In the genomic region with DNA sequence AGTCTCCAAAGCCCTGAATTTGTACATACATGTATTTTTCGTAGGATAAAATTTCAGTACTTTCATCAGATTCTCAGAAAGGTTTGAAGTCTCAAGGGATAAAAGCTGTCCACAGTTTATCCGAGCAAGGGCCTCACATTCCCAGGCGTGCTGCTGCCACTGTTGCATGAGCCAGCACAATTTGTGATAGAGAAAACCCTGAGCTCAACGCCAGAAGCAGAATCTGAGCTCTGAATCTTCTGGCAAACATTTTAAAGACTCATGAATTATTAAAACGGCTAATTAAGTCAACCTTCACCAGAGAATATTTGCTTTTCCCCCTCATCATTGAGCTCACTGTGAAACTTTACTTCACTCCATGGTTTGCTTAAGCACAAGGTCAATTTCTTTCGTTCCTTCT, we compare ENCODE assay signal across 1 cellular context.
TF ChIP-seq lines count a peak whose summit lies in the region.

No MANE protein-coding gene starts in this region.

TF ChIP-seq in HepG2, 621 proteins besides CTCF, POLR2A, EP300 and RAD21:
- TF ChIP-seq MEF2D (CRISPR knock-in tag; IDR thresholded peaks at IDR 0.05), result 0 out of 2 replicates have a peak, but pooled peaks have one; percentile 13
- TF ChIP-seq, protein P1, sequence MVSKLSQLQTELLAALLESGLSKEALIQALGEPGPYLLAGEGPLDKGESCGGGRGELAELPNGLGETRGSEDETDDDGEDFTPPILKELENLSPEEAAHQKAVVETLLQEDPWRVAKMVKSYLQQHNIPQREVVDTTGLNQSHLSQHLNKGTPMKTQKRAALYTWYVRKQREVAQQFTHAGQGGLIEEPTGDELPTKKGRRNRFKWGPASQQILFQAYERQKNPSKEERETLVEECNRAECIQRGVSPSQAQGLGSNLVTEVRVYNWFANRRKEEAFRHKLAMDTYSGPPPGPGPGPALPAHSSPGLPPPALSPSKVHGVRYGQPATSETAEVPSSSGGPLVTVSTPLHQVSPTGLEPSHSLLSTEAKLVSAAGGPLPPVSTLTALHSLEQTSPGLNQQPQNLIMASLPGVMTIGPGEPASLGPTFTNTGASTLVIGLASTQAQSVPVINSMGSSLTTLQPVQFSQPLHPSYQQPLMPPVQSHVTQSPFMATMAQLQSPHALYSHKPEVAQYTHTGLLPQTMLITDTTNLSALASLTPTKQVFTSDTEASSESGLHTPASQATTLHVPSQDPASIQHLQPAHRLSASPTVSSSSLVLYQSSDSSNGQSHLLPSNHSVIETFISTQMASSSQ (IDR thresholded peaks at IDR 0.05; ENCODE audit: low read depth), result no peak
- TF ChIP-seq, protein P1 (CRISPR knock-in tag; IDR thresholded peaks at IDR 0.05; ENCODE audit: borderline replicate concordance), result no peak
